ENCODE assay signal across 1 cellular context in the genomic region with DNA sequence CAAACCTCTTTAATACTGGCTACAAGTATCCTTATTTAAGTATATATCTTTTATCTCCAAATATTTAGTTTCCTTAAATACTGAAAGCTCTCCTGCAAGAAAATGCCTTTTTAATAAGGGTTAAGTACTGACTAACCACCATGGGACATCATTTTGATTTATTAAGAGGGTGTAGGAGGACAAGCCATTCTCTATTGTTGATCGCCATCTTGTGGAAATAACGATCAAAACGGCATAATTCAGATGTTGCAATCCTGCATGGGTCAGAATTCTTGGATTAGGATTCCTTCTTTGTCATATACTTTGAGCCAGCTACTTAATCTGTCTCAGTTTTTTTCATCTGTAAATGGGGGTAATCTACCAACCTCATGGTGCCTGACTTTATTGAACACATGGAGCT.
A peak's percentile ranks its signal among the peaks of the same experiment; 100 is the strongest.
TF ChIP-seq lines count a peak whose summit lies in the region.

No MANE protein-coding gene starts in this region.

TF ChIP-seq in K562, 482 proteins besides CTCF, POLR2A, EP300 and RAD21 (continued from another document):
- TF ChIP-seq ZBTB43 (CRISPR knock-in tag; IDR thresholded peaks at IDR 0.05) (no peak), MEIS2 (IDR thresholded peaks at IDR 0.05; ENCODE audit: partially characterized antibody) (peak; percentile 70)
- TF ChIP-seq, protein P1, sequence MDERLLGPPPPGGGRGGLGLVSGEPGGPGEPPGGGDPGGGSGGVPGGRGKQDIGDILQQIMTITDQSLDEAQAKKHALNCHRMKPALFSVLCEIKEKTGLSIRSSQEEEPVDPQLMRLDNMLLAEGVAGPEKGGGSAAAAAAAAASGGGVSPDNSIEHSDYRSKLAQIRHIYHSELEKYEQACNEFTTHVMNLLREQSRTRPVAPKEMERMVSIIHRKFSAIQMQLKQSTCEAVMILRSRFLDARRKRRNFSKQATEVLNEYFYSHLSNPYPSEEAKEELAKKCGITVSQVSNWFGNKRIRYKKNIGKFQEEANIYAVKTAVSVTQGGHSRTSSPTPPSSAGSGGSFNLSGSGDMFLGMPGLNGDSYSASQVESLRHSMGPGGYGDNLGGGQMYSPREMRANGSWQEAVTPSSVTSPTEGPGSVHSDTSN (CRISPR knock-in tag; IDR thresholded peaks at IDR 0.05; ENCODE audit: low read depth) = no peak
- TF ChIP-seq, protein P1 (tag; conservative IDR thresholded peaks at IDR 0.05; ENCODE audit: low read depth) = peak; percentile 82
